In genomic region chr1:19384113-19384512, GRCh38 we compare ENCODE assay signal across 1 cellular context.
TF ChIP-seq lines count a peak whose summit lies in the region.

No MANE protein-coding gene starts in this region.

TF ChIP-seq in HEK293, 187 proteins besides CTCF, POLR2A, EP300 and RAD21 (continued from another document and continues in another):
- TF ChIP-seq ZNF18 (tag by site-specific recombination; IDR thresholded peaks at IDR 0.05) (peak; percentile 94), ZSCAN5A (tag by site-specific recombination; IDR thresholded peaks at IDR 0.05) (no peak), SP7 (tag by site-specific recombination; IDR thresholded peaks at IDR 0.05) (peak; percentile 62), REPIN1 (tag by site-specific recombination; IDR thresholded peaks at IDR 0.05; ENCODE audit: low read depth) (no peak), ZNF223 (tag by site-specific recombination; IDR thresholded peaks at IDR 0.05) (peak; percentile 69; the same call in 1 of the 2 replicates), PATZ1 (tag by site-specific recombination; IDR thresholded peaks at IDR 0.05) (peak; percentile 86), WT1 (tag by site-specific recombination; IDR thresholded peaks at IDR 0.05) (no peak), ZNF112 (tag by site-specific recombination; IDR thresholded peaks at IDR 0.05) (no peak), SCRT2 (tag by site-specific recombination; IDR thresholded peaks at IDR 0.05) (peak; percentile 47; the same call in 1 of the 2 replicates), EGR2 (tag by site-specific recombination; IDR thresholded peaks at IDR 0.05; ENCODE audit: low read depth) (peak; percentile 86), ZIC2 (tag by site-specific recombination; IDR thresholded peaks at IDR 0.05) (peak; percentile 64), ZNF600 (tag by site-specific recombination; IDR thresholded peaks at IDR 0.05) (peak; percentile 32; the same call in 1 of the 2 replicates), AEBP2 (tag by site-specific recombination; IDR thresholded peaks at IDR 0.05; ENCODE audit: borderline replicate concordance) (no peak), ZNF211 (tag by site-specific recombination; IDR thresholded peaks at IDR 0.05; ENCODE audit: low read depth) (no peak), ZNF555 (tag by site-specific recombination; conservative IDR thresholded peaks at IDR 0.05) (no peak), ZNF169 (tag by site-specific recombination; IDR thresholded peaks at IDR 0.05) (no peak), ATF2 (tag by site-specific recombination; IDR thresholded peaks at IDR 0.05; ENCODE audit: low read depth) (peak; percentile 60; the same call in 1 of the 2 replicates), ZNF514 (tag by site-specific recombination; IDR thresholded peaks at IDR 0.05) (no peak), ZNF639 (tag by site-specific recombination; IDR thresholded peaks at IDR 0.05) (no peak), ZNF37A (tag by site-specific recombination; IDR thresholded peaks at IDR 0.05) (no peak), IKZF3 (tag by site-specific recombination; IDR thresholded peaks at IDR 0.05) (peak; percentile 50; the same call in 1 of the 2 replicates), ZNF501 (tag by site-specific recombination; IDR thresholded peaks at IDR 0.05) (no peak), PRDM10 (tag by site-specific recombination; IDR thresholded peaks at IDR 0.05) (0 out of 2 replicates have a peak, but pooled peaks have one; percentile 27), ZNF670 (tag by site-specific recombination; IDR thresholded peaks at IDR 0.05; ENCODE audit: low read depth) (no peak), ZNF692 (tag by site-specific recombination; IDR thresholded peaks at IDR 0.05) (peak; percentile 28; the same call in 1 of the 2 replicates), ZBTB49 (tag by site-specific recombination; IDR thresholded peaks at IDR 0.05; ENCODE audit: low read depth) (no peak), KLF1 (tag by site-specific recombination; IDR thresholded peaks at IDR 0.05) (peak; percentile 38; the same call in 1 of the 2 replicates), ZNF843 (tag by site-specific recombination; IDR thresholded peaks at IDR 0.05) (no peak), ZSCAN30 (tag by site-specific recombination; IDR thresholded peaks at IDR 0.05) (no peak), MEIS1 (CRISPR knock-in tag; IDR thresholded peaks at IDR 0.05; ENCODE audit: borderline replicate concordance) (no peak), KLF17 (tag by site-specific recombination; IDR thresholded peaks at IDR 0.05) (0 out of 2 replicates have a peak, but pooled peaks have one; percentile 29), ZNF629 (tag by site-specific recombination; IDR thresholded peaks at IDR 0.05) (0 out of 2 replicates have a peak, but pooled peaks have one; percentile 44), GLIS2 (tag by site-specific recombination; IDR thresholded peaks at IDR 0.05) (peak; percentile 17; the same call in 1 of the 2 replicates)
